ENCODE assay signal across 28 cellular contexts in genomic region chr12:28145211-28145610, GRCh38.
"Had no signal": no experiment of that assay in that cellular context is flagged by ENCODE, and none has a peak within 500 bp of the region (broad histone marks: within the 10 kb centered on the region; RNA-seq: fewer than 3 reads in every experiment).

No MANE protein-coding gene starts in this region.

- DNase-seq: activated CD4-positive, alpha-beta memory T cell treated with anti-CD3 and anti-CD28 coated beads for 36 hours; activated CD4-positive, alpha-beta T cell treated with anti-CD3 and anti-CD28 coated beads for 36 hours; activated CD4-positive, alpha-beta T cell treated with anti-CD3 and anti-CD28 coated beads, Interleukin-2, amount 10 ng/mL, durations not matched to agents 24 days and 14 days; activated CD4-positive, CD25-positive, alpha-beta regulatory T cell; activated CD4-positive, CD25-positive, alpha-beta regulatory T cell treated with anti-CD3 and anti-CD28 coated beads, Interleukin-2, amount 50 U/mL, for 72 hours; activated CD8-positive, alpha-beta memory T cell treated with anti-CD3 and anti-CD28 coated beads, Interleukin-2, amount 10 ng/mL, durations not matched to agents 7 days and 5 days; activated CD8-positive, alpha-beta memory T cell treated with anti-CD3 and anti-CD28 coated beads, Interleukin-2, amount 50 U/mL, for 4 hours; activated CD8-positive, alpha-beta T cell treated with anti-CD3 and anti-CD28 coated beads, Interleukin-2, amount 10 ng/mL, durations not matched to agents 7 days and 5 days; activated effector memory CD4-positive, alpha-beta T cell treated with anti-CD3 and anti-CD28 coated beads, Interleukin-2, amount 50 U/mL, for 16 hours; activated naive CD4-positive, alpha-beta T cell treated with anti-CD3 and anti-CD28 coated beads for 36 hours; activated naive CD8-positive, alpha-beta T cell treated with anti-CD3 and anti-CD28 coated beads for 36 hours; activated naive CD8-positive, alpha-beta T cell treated with anti-CD3 and anti-CD28 coated beads, Interleukin-2, amount 50 U/mL, for 24 hours; activated T-cell treated with anti-CD3 and anti-CD28 coated beads, Interleukin-2, amount 50 U/mL, for 1 hour; activated T-cell treated with anti-CD3 and anti-CD28 coated beads, Interleukin-2, amount 50 U/mL, for 48 hours; adrenal gland; amygdala; aorta; body of pancreas; caudate nucleus; cortex of kidney; effector CD8-positive, alpha-beta T cell; foreskin keratinocyte; gastrocnemius medialis; glutamatergic neuron; heart left ventricle; T-helper 1 cell; T-helper 17 cell; T1000 had no signal
